In the genomic region with DNA sequence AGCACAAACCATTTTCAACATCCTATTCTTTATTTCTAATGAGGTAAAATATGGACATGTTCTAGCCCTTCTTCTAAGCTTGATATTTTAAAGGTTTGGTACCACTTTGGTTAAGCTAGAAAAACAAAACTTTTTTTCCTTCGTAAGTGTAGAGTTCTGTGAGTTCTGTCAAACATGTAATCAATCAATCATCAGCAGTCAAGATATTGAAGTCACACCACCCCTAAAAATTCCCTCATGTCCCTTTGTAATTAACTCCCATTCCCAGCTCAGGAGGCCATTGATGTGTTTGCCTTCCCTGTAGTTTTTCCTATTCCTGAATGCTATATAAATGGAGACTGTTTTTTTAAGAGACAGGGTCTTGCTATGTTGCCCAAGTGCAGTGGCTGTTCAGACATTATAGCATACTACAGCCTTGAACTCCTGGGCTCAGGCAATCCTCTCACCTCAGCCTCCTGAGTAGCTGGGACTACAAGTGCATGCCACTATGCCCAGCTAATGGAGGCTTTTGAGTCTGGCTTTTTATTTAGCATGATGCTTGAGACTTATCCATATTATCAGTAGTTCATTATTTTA, we compare ENCODE assay signal across 1 cellular context.
TF ChIP-seq lines count a peak whose summit lies in the region.

No MANE protein-coding gene starts in this region.

TF ChIP-seq in GM23338, 12 proteins besides CTCF, POLR2A, EP300 and RAD21:
- TF ChIP-seq ZNF114 (CRISPR knock-in tag; IDR thresholded peaks at IDR 0.05): no peak
- TF ChIP-seq EZH2 (IDR thresholded peaks at IDR 0.05; ENCODE audit: low read depth, unreplicated experiment): no peak
- no peak for TF ChIP-seq CREB1 (CRISPR knock-in tag; IDR thresholded peaks at IDR 0.05; ENCODE audit: low read depth)
- TF ChIP-seq NANOG (IDR thresholded peaks at IDR 0.05; ENCODE audit: borderline replicate concordance): no peak
- no peak for TF ChIP-seq EZH2phosphoT487 (IDR thresholded peaks at IDR 0.05; ENCODE audit: unreplicated experiment)
- TF ChIP-seq, protein P1, sequence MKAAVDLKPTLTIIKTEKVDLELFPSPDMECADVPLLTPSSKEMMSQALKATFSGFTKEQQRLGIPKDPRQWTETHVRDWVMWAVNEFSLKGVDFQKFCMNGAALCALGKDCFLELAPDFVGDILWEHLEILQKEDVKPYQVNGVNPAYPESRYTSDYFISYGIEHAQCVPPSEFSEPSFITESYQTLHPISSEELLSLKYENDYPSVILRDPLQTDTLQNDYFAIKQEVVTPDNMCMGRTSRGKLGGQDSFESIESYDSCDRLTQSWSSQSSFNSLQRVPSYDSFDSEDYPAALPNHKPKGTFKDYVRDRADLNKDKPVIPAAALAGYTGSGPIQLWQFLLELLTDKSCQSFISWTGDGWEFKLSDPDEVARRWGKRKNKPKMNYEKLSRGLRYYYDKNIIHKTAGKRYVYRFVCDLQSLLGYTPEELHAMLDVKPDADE (IDR thresholded peaks at IDR 0.05): no peak
- TF ChIP-seq, protein P2, sequence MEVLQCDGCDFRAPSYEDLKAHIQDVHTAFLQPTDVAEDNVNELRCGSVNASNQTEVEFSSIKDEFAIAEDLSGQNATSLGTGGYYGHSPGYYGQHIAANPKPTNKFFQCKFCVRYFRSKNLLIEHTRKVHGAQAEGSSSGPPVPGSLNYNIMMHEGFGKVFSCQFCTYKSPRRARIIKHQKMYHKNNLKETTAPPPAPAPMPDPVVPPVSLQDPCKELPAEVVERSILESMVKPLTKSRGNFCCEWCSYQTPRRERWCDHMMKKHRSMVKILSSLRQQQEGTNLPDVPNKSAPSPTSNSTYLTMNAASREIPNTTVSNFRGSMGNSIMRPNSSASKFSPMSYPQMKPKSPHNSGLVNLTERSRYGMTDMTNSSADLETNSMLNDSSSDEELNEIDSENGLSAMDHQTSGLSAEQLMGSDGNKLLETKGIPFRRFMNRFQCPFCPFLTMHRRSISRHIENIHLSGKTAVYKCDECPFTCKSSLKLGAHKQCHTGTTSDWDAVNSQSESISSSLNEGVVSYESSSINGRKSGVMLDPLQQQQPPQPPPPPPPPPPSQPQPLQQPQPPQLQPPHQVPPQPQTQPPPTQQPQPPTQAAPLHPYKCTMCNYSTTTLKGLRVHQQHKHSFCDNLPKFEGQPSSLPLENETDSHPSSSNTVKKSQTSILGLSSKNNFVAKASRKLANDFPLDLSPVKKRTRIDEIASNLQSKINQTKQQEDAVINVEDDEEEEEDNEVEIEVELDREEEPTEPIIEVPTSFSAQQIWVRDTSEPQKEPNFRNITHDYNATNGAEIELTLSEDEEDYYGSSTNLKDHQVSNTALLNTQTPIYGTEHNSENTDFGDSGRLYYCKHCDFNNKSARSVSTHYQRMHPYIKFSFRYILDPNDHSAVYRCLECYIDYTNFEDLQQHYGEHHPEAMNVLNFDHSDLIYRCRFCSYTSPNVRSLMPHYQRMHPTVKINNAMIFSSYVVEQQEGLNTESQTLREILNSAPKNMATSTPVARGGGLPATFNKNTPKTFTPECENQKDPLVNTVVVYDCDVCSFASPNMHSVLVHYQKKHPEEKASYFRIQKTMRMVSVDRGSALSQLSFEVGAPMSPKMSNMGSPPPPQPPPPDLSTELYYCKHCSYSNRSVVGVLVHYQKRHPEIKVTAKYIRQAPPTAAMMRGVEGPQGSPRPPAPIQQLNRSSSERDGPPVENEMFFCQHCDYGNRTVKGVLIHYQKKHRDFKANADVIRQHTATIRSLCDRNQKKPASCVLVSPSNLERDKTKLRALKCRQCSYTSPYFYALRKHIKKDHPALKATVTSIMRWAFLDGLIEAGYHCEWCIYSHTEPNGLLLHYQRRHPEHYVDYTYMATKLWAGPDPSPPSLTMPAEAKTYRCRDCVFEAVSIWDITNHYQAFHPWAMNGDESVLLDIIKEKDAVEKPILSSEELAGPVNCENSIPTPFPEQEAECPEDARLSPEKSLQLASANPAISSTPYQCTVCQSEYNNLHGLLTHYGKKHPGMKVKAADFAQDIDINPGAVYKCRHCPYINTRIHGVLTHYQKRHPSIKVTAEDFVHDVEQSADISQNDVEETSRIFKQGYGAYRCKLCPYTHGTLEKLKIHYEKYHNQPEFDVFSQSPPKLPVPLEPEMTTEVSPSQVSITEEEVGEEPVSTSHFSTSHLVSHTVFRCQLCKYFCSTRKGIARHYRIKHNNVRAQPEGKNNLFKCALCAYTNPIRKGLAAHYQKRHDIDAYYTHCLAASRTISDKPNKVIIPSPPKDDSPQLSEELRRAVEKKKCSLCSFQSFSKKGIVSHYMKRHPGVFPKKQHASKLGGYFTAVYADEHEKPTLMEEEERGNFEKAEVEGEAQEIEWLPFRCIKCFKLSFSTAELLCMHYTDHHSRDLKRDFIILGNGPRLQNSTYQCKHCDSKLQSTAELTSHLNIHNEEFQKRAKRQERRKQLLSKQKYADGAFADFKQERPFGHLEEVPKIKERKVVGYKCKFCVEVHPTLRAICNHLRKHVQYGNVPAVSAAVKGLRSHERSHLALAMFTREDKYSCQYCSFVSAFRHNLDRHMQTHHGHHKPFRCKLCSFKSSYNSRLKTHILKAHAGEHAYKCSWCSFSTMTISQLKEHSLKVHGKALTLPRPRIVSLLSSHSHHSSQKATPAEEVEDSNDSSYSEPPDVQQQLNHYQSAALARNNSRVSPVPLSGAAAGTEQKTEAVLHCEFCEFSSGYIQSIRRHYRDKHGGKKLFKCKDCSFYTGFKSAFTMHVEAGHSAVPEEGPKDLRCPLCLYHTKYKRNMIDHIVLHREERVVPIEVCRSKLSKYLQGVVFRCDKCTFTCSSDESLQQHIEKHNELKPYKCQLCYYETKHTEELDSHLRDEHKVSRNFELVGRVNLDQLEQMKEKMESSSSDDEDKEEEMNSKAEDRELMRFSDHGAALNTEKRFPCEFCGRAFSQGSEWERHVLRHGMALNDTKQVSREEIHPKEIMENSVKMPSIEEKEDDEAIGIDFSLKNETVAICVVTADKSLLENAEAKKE (CRISPR knock-in tag; IDR thresholded peaks at IDR 0.05): no peak
- no peak for TF ChIP-seq REST (IDR thresholded peaks at IDR 0.05; ENCODE audit: unreplicated experiment)
- no peak for TF ChIP-seq JUNB (IDR thresholded peaks at IDR 0.05; ENCODE audit: unreplicated experiment)
- TF ChIP-seq ZNF331 (CRISPR knock-in tag; IDR thresholded peaks at IDR 0.05; ENCODE audit: low read depth): no peak
- no peak for TF ChIP-seq POLR2AphosphoS5 (IDR thresholded peaks at IDR 0.05; ENCODE audit: low read depth)
- no peak for TF ChIP-seq STAT1 (IDR thresholded peaks at IDR 0.05; ENCODE audit: unreplicated experiment)
